Comparison of ENCODE assay signal across 11 cellular contexts in the genomic region with DNA sequence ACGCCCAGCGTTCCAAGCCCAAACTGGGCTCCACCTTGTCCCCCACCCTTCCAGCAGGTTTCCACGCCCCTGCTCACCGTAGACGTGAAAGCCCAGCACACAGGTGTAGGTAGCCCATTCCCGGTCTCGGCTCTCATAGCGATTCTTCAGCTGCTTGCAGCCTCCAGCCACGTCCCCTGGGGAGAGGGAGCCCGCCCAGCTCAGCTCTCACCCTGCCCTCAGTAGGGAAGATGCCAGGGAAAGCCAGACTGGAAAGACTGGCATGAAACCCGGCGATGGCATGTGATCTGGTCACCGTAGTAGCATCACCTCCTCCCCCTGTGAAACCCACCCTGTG. TPM values are rescaled to one million over a fixed set of nuclear protein-coding genes. Genes with fewer than 3 reads are reported as not detected.
DNase-seq lines count a peak whose midpoint lies in the region; ATAC-seq and TF ChIP-seq lines count a peak whose summit lies in the region.
"Had no signal": no experiment of that assay in that cellular context is flagged by ENCODE, and none has a peak within 500 bp of the region (broad histone marks: within the 10 kb centered on the region; RNA-seq: fewer than 3 reads in every experiment).

No MANE protein-coding gene starts in this region.

- peaks cover 17 to 49% (median 41%) of the 10 kb centered on the region in 9 donors for H3K4me1 ChIP-seq in heart right ventricle
- peaks cover 5% of the 10 kb centered on the region for H3K4me1 ChIP-seq in colonic mucosa
- peaks cover 23 to 42% of the 10 kb centered on the region in 2 donors for H3K4me1 ChIP-seq in muscle layer of duodenum (ENCODE audit: control insufficient read depth in 1 of 2, insufficient read depth in 2 of 2, low read length in 2 of 2)
- peaks cover 9 to 10% of the 10 kb centered on the region in 2 donors for H3K4me1 ChIP-seq in uterus

- no peak for TF ChIP-seq POLR2A in uterus (IDR thresholded peaks at IDR 0.05)

- H3K27me3 ChIP-seq in heart right ventricle = no peaks in the 10 kb centered on the region
- no peaks in the 10 kb centered on the region for H3K27me3 ChIP-seq in colonic mucosa
- H3K27me3 ChIP-seq in muscle layer of duodenum (ENCODE audit: low read depth, low read length) = no peaks in the 10 kb centered on the region
- no peaks in the 10 kb centered on the region for H3K27me3 ChIP-seq in uterus

- intact Hi-C loops in heart right ventricle (cut with DNase I) = loop anchor here in 2 of 10 donors (5.0 to 10.0 kb wide), 2 partner anchors 64 to 232 kb away; a partner anchor contains a TSS
- intact Hi-C loops in left cardiac atrium (cut with DNase I) = loop anchor here in 1 of 2 donors (10.0 kb wide), 1 partner anchor 252 kb away; no protein-coding TSS in a partner anchor
- intact Hi-C loops in colonic mucosa (cut with DNase I) = no loop called here
- intact Hi-C loops in uterus (cut with DNase I; ENCODE audit: low total_unique reads) = no loop called here

- H3K9me3 ChIP-seq in heart right ventricle (no peaks in the 10 kb centered on the region), colonic mucosa (no peaks in the 10 kb centered on the region), muscle layer of duodenum (ENCODE audit: control insufficient read depth in 1 of 2, low read length in 2 of 2) (no peaks in the 10 kb centered on the region), uterus (no peaks in the 10 kb centered on the region)

- H3K9ac ChIP-seq in colonic mucosa (ENCODE audit: low read depth in 2 of 2, low read length in 2 of 2) = peak overlapping the region in 1 of 2 donors; percentile 81

- TF ChIP-seq CTCF in heart right ventricle (IDR thresholded peaks at IDR 0.05) = no peak
- no peak for TF ChIP-seq CTCF in colonic mucosa (IDR thresholded peaks at IDR 0.05)
- TF ChIP-seq CTCF in uterus (IDR thresholded peaks at IDR 0.05) = no peak

- H3K27ac ChIP-seq in heart right ventricle (peak overlapping the region in 9 of 10 donors; percentile 84 to 99 (median 97)), colonic mucosa (no peak overlapping the region), muscle layer of duodenum (ENCODE audit: low read length) (no peak overlapping the region), uterus (peak overlapping the region; percentile 90 to 94)

- ATAC-seq in heart right ventricle (no peak), left cardiac atrium (no peak)

- 55% methylated on average over 13 of the region's 13 CpGs for WGBS in heart right ventricle, 2 donors

- H3K4me3 ChIP-seq in heart right ventricle = peak overlapping the region in 8 of 10 donors; percentile 73 to 100 (median 95)
- peak overlapping the region; percentile 87 for H3K4me3 ChIP-seq in colonic mucosa
- peak overlapping the region; percentile 89 to 93 for H3K4me3 ChIP-seq in muscle layer of duodenum (ENCODE audit: low read depth in 1 of 2, low read length in 2 of 2)
- peak overlapping the region; percentile 58 to 80 for H3K4me3 ChIP-seq in uterus

- DNase-seq in heart right ventricle (no peak), left cardiac atrium (no peak), colonic mucosa (peak; percentile 56), uterus (no peak), NCI-H1694 (lab: John Stamatoyannopoulos, UW) (no peak), RKO (ENCODE audit: low spot score) (no peak), AG20443 (ENCODE audit: low spot score) (no peak)
- DNase-seq: effector memory CD4-positive, alpha-beta T cell; GDM1; Kasumi-1 had no signal

- peaks cover 0 to 58% (median 9%) of the 10 kb centered on the region in 9 donors for H3K36me3 ChIP-seq in heart right ventricle
- peaks cover 3% of the 10 kb centered on the region for H3K36me3 ChIP-seq in colonic mucosa
- peaks cover 11 to 34% of the 10 kb centered on the region in 2 donors for H3K36me3 ChIP-seq in muscle layer of duodenum (ENCODE audit: control insufficient read depth in 1 of 2, insufficient read depth in 2 of 2, low read length in 2 of 2)
- no peaks in the 10 kb centered on the region for H3K36me3 ChIP-seq in uterus

RNA-seq across cellular contexts. Expression of a gene that starts 1.4 kb away (rescaled TPM):
- 10 to 100 TPM; 25.0 to 45.3 (median 29.8) TPM for total RNA-seq in heart right ventricle
- polyA plus RNA-seq in heart right ventricle = 10 to 100 TPM; 22.1 to 35.3 TPM
- total RNA-seq in left cardiac atrium = 10 to 100 TPM; 38.1 to 60.6 TPM
- 100 to 1,000 TPM in 1 of 2 donors, 10 to 100 TPM in 1; 91.0 to 133 TPM for total RNA-seq in colonic mucosa
- 100 to 1,000 TPM in 2 of 4 donors, 10 to 100 TPM in 2; 37.9 to 120 (median 78.2) TPM for total RNA-seq in uterus

RNA-seq across cellular contexts. Expression of a gene that starts 9.5 kb away (rescaled TPM):
- total RNA-seq in heart right ventricle = 10 to 100 TPM in 8 of 10 donors, 1 to 10 TPM in 2; 7.7 to 27.2 (median 15.2) TPM
- polyA plus RNA-seq in heart right ventricle = 10 to 100 TPM; 18.9 to 50.4 TPM
- total RNA-seq in left cardiac atrium = 10 to 100 TPM; 29.1 to 46.8 TPM
- total RNA-seq in colonic mucosa = 10 to 100 TPM; 37.5 to 58.7 TPM
- 100 to 1,000 TPM in 1 of 4 donors, 10 to 100 TPM in 3; 17.9 to 126 (median 36.8) TPM for total RNA-seq in uterus

RNA-seq across cellular contexts. Expression of a gene that starts 10.0 kb away (rescaled TPM):
- total RNA-seq in heart right ventricle (1 to 10 TPM in 8 of 10 donors, under 1 TPM in 2; 0.81 to 4.4 (median 1.8) TPM), left cardiac atrium (1 to 10 TPM; 3.7 to 3.8 TPM), colonic mucosa (1 to 10 TPM; 3.2 to 3.6 TPM), uterus (10 to 100 TPM in 1 of 4 donors, 1 to 10 TPM in 1, under 1 TPM in 1, not detected in 1; 0.77 to 11.9 (median 5.3) TPM)
- 1 to 10 TPM; 5.3 to 6.6 TPM for polyA plus RNA-seq in heart right ventricle

RNA-seq across cellular contexts. Expression of a gene that starts 11.7 kb away (rescaled TPM):
- total RNA-seq in heart right ventricle (10 to 100 TPM in 8 of 10 donors, 1 to 10 TPM in 2; 8.2 to 17.9 (median 12.3) TPM), left cardiac atrium (10 to 100 TPM in 1 of 2 donors, 1 to 10 TPM in 1; 9.6 to 11.5 TPM), colonic mucosa (10 to 100 TPM; 11.1 to 26.2 TPM), uterus (10 to 100 TPM in 1 of 4 donors, 1 to 10 TPM in 3; 7.1 to 19.3 (median 8.6) TPM)
- polyA plus RNA-seq in heart right ventricle = 10 to 100 TPM in 1 of 2 donors, 1 to 10 TPM in 1; 9.3 to 19.2 TPM

RNA-seq across cellular contexts. Expression of a gene that starts 18.7 kb away (rescaled TPM):
- total RNA-seq in heart right ventricle (10 to 100 TPM in 7 of 10 donors, 1 to 10 TPM in 3; 6.8 to 20.7 (median 10.6) TPM), left cardiac atrium (10 to 100 TPM; 20.5 to 22.4 TPM), colonic mucosa (10 to 100 TPM; 21.8 to 37.7 TPM), uterus (10 to 100 TPM; 17.7 to 50.4 (median 23.1) TPM)
- polyA plus RNA-seq in heart right ventricle = 10 to 100 TPM; 29.5 to 41.2 TPM

Comparison
In these comparisons a context has a peak if more than half of its experiments do, and no peak if none do; other contexts are left out.
1. H3K27ac ChIP-seq: peak in heart right ventricle (9 of 10) and uterus (2 of 2); none in colonic mucosa (single experiment) and muscle layer of duodenum (single experiment).
2. Peak in every context shown above with its lines, with median percentiles within 50 percentile points of each other: H3K4me3 ChIP-seq.